11 cellular contexts compared by ENCODE assay signal in the genomic region with DNA sequence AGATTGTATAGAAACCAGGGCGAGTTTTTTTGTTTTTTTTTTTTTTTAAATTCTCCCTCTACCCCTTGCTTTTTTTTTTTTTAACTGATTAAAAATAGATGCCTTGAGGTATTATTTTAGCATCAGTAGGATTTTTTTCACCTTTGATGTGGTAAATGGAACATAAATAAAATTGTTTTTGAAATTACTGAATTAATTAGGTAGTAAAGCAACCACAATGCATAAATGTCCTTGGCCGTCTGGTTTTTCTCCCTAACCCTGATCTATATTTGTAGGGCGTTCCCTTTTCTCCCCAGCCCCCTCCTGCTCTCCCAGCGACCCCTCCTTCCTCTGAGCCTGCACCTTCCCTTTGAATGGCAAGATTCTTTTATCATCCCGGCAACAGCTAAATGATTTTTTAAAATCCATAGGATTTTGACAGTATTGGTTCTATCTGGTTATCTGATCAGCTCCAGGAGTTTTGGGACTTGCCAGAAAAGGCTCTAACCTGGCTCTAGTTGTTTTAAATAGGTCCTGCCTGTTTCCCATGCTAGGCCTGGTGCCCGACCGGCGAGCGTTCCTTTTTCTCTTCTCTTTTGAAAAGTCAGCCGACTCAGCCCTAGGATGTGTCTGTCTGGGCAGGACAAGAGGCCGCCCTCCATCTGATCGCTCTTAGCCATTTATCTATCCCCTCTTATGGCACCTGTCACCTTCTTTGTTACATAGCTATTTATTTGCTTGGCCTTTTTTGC.
A peak's percentile ranks its signal among the peaks of the same experiment; 100 is the strongest.
DNase-seq lines count a peak whose midpoint lies in the region; ATAC-seq lines count a peak whose summit lies in the region.
"Had no signal": no experiment of that assay in that cellular context is flagged by ENCODE, and none has a peak within 500 bp of the region (broad histone marks: within the 10 kb centered on the region; RNA-seq: fewer than 3 reads in every experiment).

No MANE protein-coding gene starts in this region.

- peak overlapping the region; percentile 33 for H3K4me3 Mint-ChIP-seq in activated CD8-positive, alpha-beta T cell treated with anti-CD3 and anti-CD28 coated beads, Interleukin-2, amount 10 ng/mL, durations not matched to agents 7 days and 5 days
- H3K4me3 Mint-ChIP-seq: WTC11 had no signal

- peaks cover 37 to 96% (median 96%) of the 10 kb centered on the region in 5 donors for H3K4me1 ChIP-seq in subcutaneous abdominal adipose tissue (ENCODE audit: control insufficient read depth in 5 of 5, insufficient read depth in 5 of 5, low read length in 5 of 5)

- no peaks in the 10 kb centered on the region for H3K9me3 ChIP-seq in subcutaneous abdominal adipose tissue (ENCODE audit: control insufficient read depth in 5 of 5, low read length in 5 of 5)

- peak overlapping the region; percentile 77 for H3K27ac Mint-ChIP-seq in activated CD8-positive, alpha-beta T cell treated with anti-CD3 and anti-CD28 coated beads, Interleukin-2, amount 10 ng/mL, durations not matched to agents 7 days and 5 days
- H3K27ac Mint-ChIP-seq: memory B cell, WTC11 had no signal

- peak overlapping the region; percentile 99 for H3K27ac ChIP-seq in layer of hippocampus (ENCODE audit: low read depth, low read length)
- peak overlapping the region; percentile 67 for H3K27ac ChIP-seq in subcutaneous abdominal adipose tissue (ENCODE audit: low read depth, low read length)

- H3K9me3 Mint-ChIP-seq in activated CD8-positive, alpha-beta T cell treated with anti-CD3 and anti-CD28 coated beads, Interleukin-2, amount 10 ng/mL, durations not matched to agents 7 days and 5 days (ENCODE audit: insufficient read depth) = no peaks in the 10 kb centered on the region
- H3K9me3 Mint-ChIP-seq: memory B cell, WTC11 had no signal

- H3K27me3 ChIP-seq in layer of hippocampus (ENCODE audit: control insufficient read depth, insufficient read depth, low read length) = no peaks in the 10 kb centered on the region
- no peaks in the 10 kb centered on the region for H3K27me3 ChIP-seq in subcutaneous abdominal adipose tissue (ENCODE audit: control insufficient read depth in 5 of 5, insufficient read depth in 4 of 5, low read length in 5 of 5)

- in situ Hi-C loops in KBM-7 (cut with MboI; ENCODE audit: low pct_unique_long_range_greater_than_20kb, low sequenced_read_pairs) = no loop called here

- POLR2A ChIA-PET in activated CD8-positive, alpha-beta T cell treated with anti-CD3 and anti-CD28 coated beads, Interleukin-2, amount 10 ng/mL, durations not matched to agents 7 days and 5 days (lab: Charles Lee) = interaction anchor here (1.0 to 2.6 kb wide), 2 partner anchors 15 to 16 kb away, joined by 3 to 14 read pairs; no protein-coding TSS in a partner anchor

- peak overlapping the region in 3 of 5 donors; percentile 9 to 22 (median 12) for H3K9ac ChIP-seq in subcutaneous abdominal adipose tissue (ENCODE audit: low read length in 5 of 5)

- CTCF ChIA-PET in activated CD8-positive, alpha-beta T cell treated with anti-CD3 and anti-CD28 coated beads, Interleukin-2, amount 10 ng/mL, durations not matched to agents 7 days and 5 days (lab: Charles Lee) = interaction anchor here (1.3 to 9.5 kb wide), 5 partner anchors 13 to 93 kb away, joined by 3 to 89 read pairs (median 4); no protein-coding TSS in a partner anchor

- peaks cover 0 to 4% (median 0%) of the 10 kb centered on the region in 5 donors for H3K36me3 ChIP-seq in subcutaneous abdominal adipose tissue (ENCODE audit: control insufficient read depth in 5 of 5, insufficient read depth in 5 of 5, low read length in 5 of 5)

- H3K4me3 ChIP-seq in subcutaneous abdominal adipose tissue (ENCODE audit: low read depth in 1 of 5, low read length in 5 of 5) = no peak overlapping the region

- peaks cover 4% of the 10 kb centered on the region for H3K36me3 Mint-ChIP-seq in activated CD8-positive, alpha-beta T cell treated with anti-CD3 and anti-CD28 coated beads, Interleukin-2, amount 10 ng/mL, durations not matched to agents 7 days and 5 days (ENCODE audit: low read depth)
- H3K36me3 Mint-ChIP-seq: memory B cell, WTC11 had no signal

- no peaks in the 10 kb centered on the region for H3K27me3 Mint-ChIP-seq in activated CD8-positive, alpha-beta T cell treated with anti-CD3 and anti-CD28 coated beads, Interleukin-2, amount 10 ng/mL, durations not matched to agents 7 days and 5 days (ENCODE audit: low read depth)

- DNase-seq in NCI-H1417 (lab: John Stamatoyannopoulos, UW) (peak in 2 of 3 experiments; percentile 33 to 71), NCI-H1417 treated with DMSO at 0.1 percent for 48 hours (lab: John Stamatoyannopoulos, UW) (no peak), KBM-7 (no peak)
- no peak for DNase-seq in activated CD8-positive, alpha-beta T cell treated with anti-CD3 and anti-CD28 coated beads, Interleukin-2, amount 10 ng/mL, durations not matched to agents 7 days and 5 days
- DNase-seq: effector CD8-positive, alpha-beta T cell had no signal

- H3K4me1 Mint-ChIP-seq in activated CD8-positive, alpha-beta T cell treated with anti-CD3 and anti-CD28 coated beads, Interleukin-2, amount 10 ng/mL, durations not matched to agents 7 days and 5 days (ENCODE audit: low read depth) = peaks cover 93% of the 10 kb centered on the region

- ATAC-seq in activated CD8-positive, alpha-beta T cell treated with anti-CD3 and anti-CD28 coated beads, Interleukin-2, amount 10 ng/mL, durations not matched to agents 7 days and 5 days = no peak
- ATAC-seq in GM18870 (IDR thresholded peaks at IDR 0.05; ENCODE audit: unreplicated experiment) (no peak), HG03460 (IDR thresholded peaks at IDR 0.05; ENCODE audit: unreplicated experiment) (no peak)
- ATAC-seq: WTC11 had no signal

Comparison
In these comparisons a context has a peak if more than half of its experiments do, and no peak if none do; other contexts are left out.
1. DNase-seq: peak in NCI-H1417 (2 of 3); none in NCI-H1417 treated with DMSO at 0.1 percent for 48 hours (single experiment), activated CD8-positive, alpha-beta T cell treated with anti-CD3 and anti-CD28 coated beads, Interleukin-2, amount 10 ng/mL, durations not matched to agents 7 days and 5 days (single experiment) and KBM-7 (single experiment).